Comparison of ENCODE assay signal across 2 cellular contexts in the genomic region with DNA sequence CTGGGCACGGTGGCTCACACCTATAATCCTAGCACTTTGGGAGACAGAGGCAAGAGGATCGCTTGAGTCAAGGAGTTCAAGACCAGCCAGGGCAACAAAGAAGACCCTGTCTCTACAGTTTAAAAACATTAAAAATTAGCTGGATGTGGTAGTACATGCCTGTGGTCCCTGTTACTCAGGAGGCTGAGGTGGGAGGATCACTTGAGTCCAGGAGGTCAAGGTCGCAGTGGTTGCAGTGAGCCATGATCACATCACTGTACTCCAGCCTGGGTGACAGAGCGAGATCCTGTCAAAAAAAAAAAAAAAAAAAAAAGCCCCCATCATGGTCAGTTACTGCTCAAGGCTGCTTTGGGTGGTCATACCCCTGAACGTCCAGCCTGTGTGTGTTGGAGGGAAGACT.
A peak's percentile ranks its signal among the peaks of the same experiment; 100 is the strongest.
TF ChIP-seq lines count a peak whose summit lies in the region.

No MANE protein-coding gene starts in this region.

TF ChIP-seq in HepG2, 621 proteins besides CTCF, POLR2A, EP300 and RAD21:
- TF ChIP-seq, protein P1, sequence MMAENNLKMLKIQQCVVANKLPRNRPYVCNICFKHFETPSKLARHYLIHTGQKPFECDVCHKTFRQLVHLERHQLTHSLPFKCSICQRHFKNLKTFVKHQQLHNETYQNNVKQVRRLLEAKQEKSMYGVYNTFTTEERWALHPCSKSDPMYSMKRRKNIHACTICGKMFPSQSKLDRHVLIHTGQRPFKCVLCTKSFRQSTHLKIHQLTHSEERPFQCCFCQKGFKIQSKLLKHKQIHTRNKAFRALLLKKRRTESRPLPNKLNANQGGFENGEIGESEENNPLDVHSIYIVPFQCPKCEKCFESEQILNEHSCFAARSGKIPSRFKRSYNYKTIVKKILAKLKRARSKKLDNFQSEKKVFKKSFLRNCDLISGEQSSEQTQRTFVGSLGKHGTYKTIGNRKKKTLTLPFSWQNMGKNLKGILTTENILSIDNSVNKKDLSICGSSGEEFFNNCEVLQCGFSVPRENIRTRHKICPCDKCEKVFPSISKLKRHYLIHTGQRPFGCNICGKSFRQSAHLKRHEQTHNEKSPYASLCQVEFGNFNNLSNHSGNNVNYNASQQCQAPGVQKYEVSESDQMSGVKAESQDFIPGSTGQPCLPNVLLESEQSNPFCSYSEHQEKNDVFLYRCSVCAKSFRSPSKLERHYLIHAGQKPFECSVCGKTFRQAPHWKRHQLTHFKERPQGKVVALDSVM (CRISPR knock-in tag; IDR thresholded peaks at IDR 0.05), result peak; percentile 88
- TF ChIP-seq ZNF652 (CRISPR knock-in tag; IDR thresholded peaks at IDR 0.05; ENCODE audit: borderline replicate concordance, low read depth) (no peak), KLF15 (CRISPR knock-in tag; IDR thresholded peaks at IDR 0.05; ENCODE audit: borderline replicate concordance) (no peak), HNF4A (CRISPR knock-in tag; IDR thresholded peaks at IDR 0.05) (peak; percentile 58)
- TF ChIP-seq, protein P2, sequence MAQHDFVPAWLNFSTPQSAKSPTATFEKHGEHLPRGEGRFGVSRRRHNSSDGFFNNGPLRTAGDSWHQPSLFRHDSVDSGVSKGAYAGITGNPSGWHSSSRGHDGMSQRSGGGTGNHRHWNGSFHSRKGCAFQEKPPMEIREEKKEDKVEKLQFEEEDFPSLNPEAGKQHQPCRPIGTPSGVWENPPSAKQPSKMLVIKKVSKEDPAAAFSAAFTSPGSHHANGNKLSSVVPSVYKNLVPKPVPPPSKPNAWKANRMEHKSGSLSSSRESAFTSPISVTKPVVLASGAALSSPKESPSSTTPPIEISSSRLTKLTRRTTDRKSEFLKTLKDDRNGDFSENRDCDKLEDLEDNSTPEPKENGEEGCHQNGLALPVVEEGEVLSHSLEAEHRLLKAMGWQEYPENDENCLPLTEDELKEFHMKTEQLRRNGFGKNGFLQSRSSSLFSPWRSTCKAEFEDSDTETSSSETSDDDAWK (CRISPR knock-in tag; IDR thresholded peaks at IDR 0.05), result no peak
- TF ChIP-seq, protein P3, sequence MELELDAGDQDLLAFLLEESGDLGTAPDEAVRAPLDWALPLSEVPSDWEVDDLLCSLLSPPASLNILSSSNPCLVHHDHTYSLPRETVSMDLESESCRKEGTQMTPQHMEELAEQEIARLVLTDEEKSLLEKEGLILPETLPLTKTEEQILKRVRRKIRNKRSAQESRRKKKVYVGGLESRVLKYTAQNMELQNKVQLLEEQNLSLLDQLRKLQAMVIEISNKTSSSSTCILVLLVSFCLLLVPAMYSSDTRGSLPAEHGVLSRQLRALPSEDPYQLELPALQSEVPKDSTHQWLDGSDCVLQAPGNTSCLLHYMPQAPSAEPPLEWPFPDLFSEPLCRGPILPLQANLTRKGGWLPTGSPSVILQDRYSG (CRISPR knock-in tag; IDR thresholded peaks at IDR 0.05), result no peak
- TF ChIP-seq, protein P4, sequence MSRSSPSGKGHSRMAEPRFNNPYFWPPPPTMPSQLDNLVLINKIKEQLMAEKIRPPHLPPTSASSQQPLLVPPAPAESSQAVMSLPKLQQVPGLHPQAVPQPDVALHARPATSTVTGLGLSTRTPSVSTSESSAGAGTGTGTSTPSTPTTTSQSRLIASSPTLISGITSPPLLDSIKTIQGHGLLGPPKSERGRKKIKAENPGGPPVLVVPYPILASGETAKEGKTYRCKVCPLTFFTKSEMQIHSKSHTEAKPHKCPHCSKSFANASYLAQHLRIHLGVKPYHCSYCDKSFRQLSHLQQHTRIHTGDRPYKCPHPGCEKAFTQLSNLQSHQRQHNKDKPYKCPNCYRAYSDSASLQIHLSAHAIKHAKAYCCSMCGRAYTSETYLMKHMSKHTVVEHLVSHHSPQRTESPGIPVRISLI (CRISPR knock-in tag; IDR thresholded peaks at IDR 0.05; ENCODE audit: borderline replicate concordance), result no peak

TF ChIP-seq in H1, 55 proteins besides CTCF, POLR2A, EP300 and RAD21:
- TF ChIP-seq FOSL1 (IDR thresholded peaks at IDR 0.05; ENCODE audit: insufficient read depth, low read depth, low read length) (no peak), SP2 (IDR thresholded peaks at IDR 0.05; ENCODE audit: low read length) (no peak), EGR1 (IDR thresholded peaks at IDR 0.05; ENCODE audit: borderline replicate concordance, low read depth, low read length) (no peak)
